Comparison of ENCODE assay signal across 17 cellular contexts in the genomic region with DNA sequence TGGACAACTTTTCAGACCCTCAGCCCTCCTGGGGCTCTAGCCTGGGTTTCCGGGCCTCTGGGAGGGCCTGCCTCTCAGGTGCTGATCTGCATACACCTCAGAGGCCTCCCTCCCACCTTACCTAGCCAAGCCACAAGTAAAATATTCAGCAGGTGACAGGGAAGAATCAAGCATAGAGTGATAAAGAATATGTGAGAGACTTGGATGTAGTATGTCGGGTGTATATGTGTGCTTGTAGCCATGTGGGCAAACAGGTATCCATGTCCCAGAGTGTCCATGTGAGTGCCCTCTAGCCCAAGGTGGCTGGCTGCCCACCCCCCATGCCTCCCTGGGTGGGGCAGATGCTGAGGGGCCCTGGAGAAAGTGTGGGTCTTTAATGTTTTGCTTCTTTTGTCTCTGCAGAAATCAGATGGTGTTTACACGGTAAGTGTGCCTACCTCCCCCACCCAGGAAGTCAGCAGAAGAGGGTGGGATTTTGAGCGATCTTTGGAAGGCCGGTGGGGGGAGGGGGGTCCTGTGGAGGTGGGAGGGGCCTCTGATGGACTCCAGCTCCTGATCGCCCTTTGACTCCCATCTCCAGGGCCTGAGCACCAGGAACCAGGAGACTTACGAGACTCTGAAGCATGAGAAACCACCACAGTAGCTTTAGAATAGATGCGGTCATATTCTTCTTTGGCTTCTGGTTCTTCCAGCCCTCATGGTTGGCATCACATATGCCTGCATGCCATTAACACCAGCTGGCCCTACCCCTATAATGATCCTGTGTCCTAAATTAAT. TPM values are rescaled to one million over a fixed set of nuclear protein-coding genes. Genes with fewer than 3 reads are reported as not detected.
A peak's percentile ranks its signal among the peaks of the same experiment; 100 is the strongest.
DNase-seq lines count a peak whose midpoint lies in the region; ATAC-seq and TF ChIP-seq lines count a peak whose summit lies in the region.
"Had no signal": no experiment of that assay in that cellular context is flagged by ENCODE, and none has a peak within 500 bp of the region (broad histone marks: within the 10 kb centered on the region; RNA-seq: fewer than 3 reads in every experiment).

No MANE protein-coding gene starts in this region.

- no peak overlapping the region for H3K4me3 Mint-ChIP-seq in activated naive CD4-positive, alpha-beta T cell treated with anti-CD3 and anti-CD28 coated beads, Interleukin-2, amount 10 ng/mL, durations not matched to agents 7 days and 5 days
- H3K4me3 Mint-ChIP-seq in activated naive CD8-positive, alpha-beta T cell treated with anti-CD3 and anti-CD28 coated beads for 36 hours: peak overlapping the region; percentile 15
- H3K4me3 Mint-ChIP-seq in naive thymus-derived CD4-positive, alpha-beta T cell: peak overlapping the region in 9 of 10 donors; percentile 21 to 72 (median 65)

- no peak for TF ChIP-seq EP300 in upper lobe of left lung (IDR thresholded peaks at IDR 0.05)

- TF ChIP-seq POLR2A in upper lobe of left lung (IDR thresholded peaks at IDR 0.05) (no peak), vagina (IDR thresholded peaks at IDR 0.05) (no peak)

- no peak for ATAC-seq in naive thymus-derived CD4-positive, alpha-beta T cell
- ATAC-seq in upper lobe of left lung (ENCODE audit: low FRiP score in 2 of 2) (no peak), GM18519 (IDR thresholded peaks at IDR 0.05; ENCODE audit: low FRiP score, unreplicated experiment) (no peak)

- 73 to 74% methylated on average over 8 of the region's 8 CpGs for WGBS in upper lobe of left lung, 2 donors

- H3K36me3 Mint-ChIP-seq in activated naive CD4-positive, alpha-beta T cell treated with anti-CD3 and anti-CD28 coated beads, Interleukin-2, amount 10 ng/mL, durations not matched to agents 7 days and 5 days: peaks cover 16% of the 10 kb centered on the region
- H3K36me3 Mint-ChIP-seq in activated naive CD8-positive, alpha-beta T cell treated with anti-CD3 and anti-CD28 coated beads for 36 hours: peaks cover 16% of the 10 kb centered on the region
- H3K36me3 Mint-ChIP-seq in naive thymus-derived CD4-positive, alpha-beta T cell: peaks cover 0 to 15% (median 10%) of the 10 kb centered on the region in 5 donors

- H3K4me3 ChIP-seq in naive thymus-derived CD4-positive, alpha-beta T cell (ENCODE audit: low read length): peak overlapping the region; percentile 19
- H3K4me3 ChIP-seq in upper lobe of left lung (peak overlapping the region in 2 of 4 donors; percentile 14 to 50), vagina (no peak overlapping the region)

- no peaks in the 10 kb centered on the region for H3K9me3 Mint-ChIP-seq in activated naive CD4-positive, alpha-beta T cell treated with anti-CD3 and anti-CD28 coated beads, Interleukin-2, amount 10 ng/mL, durations not matched to agents 7 days and 5 days
- no peaks in the 10 kb centered on the region for H3K9me3 Mint-ChIP-seq in activated naive CD8-positive, alpha-beta T cell treated with anti-CD3 and anti-CD28 coated beads for 36 hours
- no peaks in the 10 kb centered on the region for H3K9me3 Mint-ChIP-seq in naive thymus-derived CD4-positive, alpha-beta T cell
- H3K9me3 Mint-ChIP-seq: naive B cell had no signal

- no peak for DNase-seq in activated naive CD4-positive, alpha-beta T cell treated with anti-CD3 and anti-CD28 coated beads, Interleukin-2, amount 10 ng/mL, durations not matched to agents 7 days and 5 days
- no peak for DNase-seq in activated naive CD4-positive, alpha-beta T cell treated with anti-CD3 and anti-CD28 coated beads, Interleukin-2, amount 50 U/mL, for 16 hours
- DNase-seq in activated naive CD8-positive, alpha-beta T cell treated with anti-CD3 and anti-CD28 coated beads for 36 hours: no peak
- peak in 3 of 9 donors; percentile 16 to 29 (median 27) for DNase-seq in naive thymus-derived CD4-positive, alpha-beta T cell
- DNase-seq in upper lobe of left lung: no peak
- DNase-seq in middle frontal gyrus (ENCODE audit: extremely low spot score, low spot score): no peak
- no peak for DNase-seq in vagina (ENCODE audit: extremely low spot score in 2 of 2)
- DNase-seq: ACHN; activated CD8-positive, alpha-beta memory T cell treated with anti-CD3 and anti-CD28 coated beads for 24 hours; cerebellar nuclear complex; head of caudate nucleus; naive B cell; NCI-H2081 treated with DMSO at 0.1 percent for 48 hours; T-helper 9 cell had no signal

- H3K27me3 Mint-ChIP-seq in activated naive CD4-positive, alpha-beta T cell treated with anti-CD3 and anti-CD28 coated beads, Interleukin-2, amount 10 ng/mL, durations not matched to agents 7 days and 5 days: peaks cover 5% of the 10 kb centered on the region
- H3K27me3 Mint-ChIP-seq in activated naive CD8-positive, alpha-beta T cell treated with anti-CD3 and anti-CD28 coated beads for 36 hours: no peaks in the 10 kb centered on the region
- H3K27me3 Mint-ChIP-seq in naive thymus-derived CD4-positive, alpha-beta T cell: no peaks in the 10 kb centered on the region

- H3K27ac Mint-ChIP-seq in activated naive CD4-positive, alpha-beta T cell treated with anti-CD3 and anti-CD28 coated beads, Interleukin-2, amount 10 ng/mL, durations not matched to agents 7 days and 5 days: peak overlapping the region; percentile 78
- H3K27ac Mint-ChIP-seq in activated naive CD8-positive, alpha-beta T cell treated with anti-CD3 and anti-CD28 coated beads for 36 hours: peak overlapping the region; percentile 84
- peak overlapping the region; percentile 64 to 99 (median 91) for H3K27ac Mint-ChIP-seq in naive thymus-derived CD4-positive, alpha-beta T cell

- H3K27me3 ChIP-seq in naive thymus-derived CD4-positive, alpha-beta T cell (ENCODE audit: control insufficient read depth in 2 of 2, insufficient read depth in 2 of 2, low read length in 2 of 2): no peaks in the 10 kb centered on the region
- H3K27me3 ChIP-seq in upper lobe of left lung: no peaks in the 10 kb centered on the region
- H3K27me3 ChIP-seq in vagina: no peaks in the 10 kb centered on the region

- peaks cover 0 to 14% (median 4%) of the 10 kb centered on the region in 3 experiments for H3K36me3 ChIP-seq in naive thymus-derived CD4-positive, alpha-beta T cell (ENCODE audit: control insufficient read depth in 2 of 3, insufficient read depth in 3 of 3, low read length in 3 of 3)
- H3K36me3 ChIP-seq in upper lobe of left lung (peaks cover 5 to 19% (median 12%) of the 10 kb centered on the region in 4 donors), vagina (peaks cover under 1 to 13% of the 10 kb centered on the region in 2 donors)

- peaks cover 54% of the 10 kb centered on the region for H3K4me1 Mint-ChIP-seq in activated naive CD4-positive, alpha-beta T cell treated with anti-CD3 and anti-CD28 coated beads, Interleukin-2, amount 10 ng/mL, durations not matched to agents 7 days and 5 days
- peaks cover 53% of the 10 kb centered on the region for H3K4me1 Mint-ChIP-seq in activated naive CD8-positive, alpha-beta T cell treated with anti-CD3 and anti-CD28 coated beads for 36 hours
- peaks cover 31 to 69% (median 60%) of the 10 kb centered on the region in 7 donors for H3K4me1 Mint-ChIP-seq in naive thymus-derived CD4-positive, alpha-beta T cell

- TF ChIP-seq CTCF in upper lobe of left lung (IDR thresholded peaks at IDR 0.05) (no peak), vagina (IDR thresholded peaks at IDR 0.05) (no peak)

- peaks cover 0 to 45% of the 10 kb centered on the region in 2 donors for H3K4me1 ChIP-seq in naive thymus-derived CD4-positive, alpha-beta T cell (ENCODE audit: control insufficient read depth in 2 of 2, insufficient read depth in 2 of 2, low read length in 2 of 2)
- H3K4me1 ChIP-seq in upper lobe of left lung (peaks cover 5 to 13% (median 6%) of the 10 kb centered on the region in 4 donors), vagina (no peaks in the 10 kb centered on the region)

- peak overlapping the region; percentile 52 for H3K27ac ChIP-seq in naive thymus-derived CD4-positive, alpha-beta T cell (ENCODE audit: low read depth, low read length)
- H3K27ac ChIP-seq in upper lobe of left lung (peak overlapping the region in 3 of 4 donors; percentile 88 to 95 (median 93)), vagina (no peak overlapping the region)

- POLR2A ChIA-PET in naive thymus-derived CD4-positive, alpha-beta T cell (lab: Charles Lee): interaction anchor here (1.0 to 16.8 kb wide), 7 partner anchors 8 to 171 kb away, joined by 3 to 508 read pairs (median 8); a partner anchor contains a TSS

- intact Hi-C loops in naive thymus-derived CD4-positive, alpha-beta T cell (cut with micrococcal nuclease): no loop called here
- intact Hi-C loops in vagina (cut with DNase I): no loop called here

- H3K9me3 ChIP-seq in naive thymus-derived CD4-positive, alpha-beta T cell (ENCODE audit: control insufficient read depth in 2 of 3, low read length in 3 of 3): no peaks in the 10 kb centered on the region
- H3K9me3 ChIP-seq in upper lobe of left lung (no peaks in the 10 kb centered on the region), vagina (no peaks in the 10 kb centered on the region)

- CTCF ChIA-PET in activated naive CD4-positive, alpha-beta T cell treated with anti-CD3 and anti-CD28 coated beads, Interleukin-2, amount 10 ng/mL, durations not matched to agents 7 days and 5 days (lab: Charles Lee): interaction anchor here (1.1 to 5.3 kb wide), 8 partner anchors 8 to 163 kb away, joined by 3 to 29 read pairs (median 8); a partner anchor contains a TSS
- CTCF ChIA-PET in naive thymus-derived CD4-positive, alpha-beta T cell (lab: Charles Lee): interaction anchor here (1.1 to 3.8 kb wide), 9 partner anchors 8 to 164 kb away, joined by 3 to 19 read pairs (median 5); a partner anchor contains a TSS

RNA-seq across cellular contexts. Expression of a gene that starts 3.4 kb away (rescaled TPM):
- 1 to 10 TPM; 1.2 to 3.0 TPM for total RNA-seq in activated naive CD8-positive, alpha-beta T cell treated with anti-CD3 and anti-CD28 coated beads for 36 hours
- 100 to 1,000 TPM in 1 of 5 experiments, 10 to 100 TPM in 3, 1 to 10 TPM in 1; 2.6 to 171 (median 14.5) TPM for total RNA-seq in naive thymus-derived CD4-positive, alpha-beta T cell
- polyA plus RNA-seq in naive thymus-derived CD4-positive, alpha-beta T cell: 1 to 10 TPM; 2.7 to 5.1 TPM
- total RNA-seq in upper lobe of left lung: 100 to 1,000 TPM in 5 of 6 donors, 10 to 100 TPM in 1; 75.4 to 233 (median 176) TPM
- total RNA-seq in vagina: 64.8 TPM

RNA-seq across cellular contexts. Expression of a gene that starts 4.9 kb away (rescaled TPM):
- not detected for total RNA-seq in activated naive CD8-positive, alpha-beta T cell treated with anti-CD3 and anti-CD28 coated beads for 36 hours
- total RNA-seq in naive thymus-derived CD4-positive, alpha-beta T cell: not detected
- not detected for polyA plus RNA-seq in naive thymus-derived CD4-positive, alpha-beta T cell
- total RNA-seq in upper lobe of left lung (1 to 10 TPM in 2 of 6 donors, not detected in 4; 2.5 to 3.7 TPM), vagina (not detected)
- total RNA-seq: MCF 10A, sciatic nerve had no signal

RNA-seq across cellular contexts. Expression of a gene that starts 7.4 kb away (rescaled TPM):
- 10 to 100 TPM; 26.3 to 26.4 TPM for total RNA-seq in activated naive CD8-positive, alpha-beta T cell treated with anti-CD3 and anti-CD28 coated beads for 36 hours
- 10 to 100 TPM in 4 of 5 experiments, 1 to 10 TPM in 1; 8.9 to 24.3 (median 11.8) TPM for total RNA-seq in naive thymus-derived CD4-positive, alpha-beta T cell
- polyA plus RNA-seq in naive thymus-derived CD4-positive, alpha-beta T cell: 1 to 10 TPM; 6.0 to 6.4 TPM
- 10 to 100 TPM in 3 of 6 donors, 1 to 10 TPM in 3; 3.1 to 14.4 (median 9.9) TPM for total RNA-seq in upper lobe of left lung
- total RNA-seq in vagina: 15.0 TPM

RNA-seq across cellular contexts. Expression of a gene that starts 16.3 kb away (rescaled TPM):
- 10 to 100 TPM; 87.7 to 95.8 TPM for total RNA-seq in activated naive CD8-positive, alpha-beta T cell treated with anti-CD3 and anti-CD28 coated beads for 36 hours
- total RNA-seq in naive thymus-derived CD4-positive, alpha-beta T cell: 100 to 1,000 TPM in 2 of 5 experiments, 10 to 100 TPM in 3; 64.1 to 131 (median 85.3) TPM
- polyA plus RNA-seq in naive thymus-derived CD4-positive, alpha-beta T cell: 100 to 1,000 TPM in 1 of 2 donors, 10 to 100 TPM in 1; 94.6 to 102 TPM
- total RNA-seq in upper lobe of left lung (100 to 1,000 TPM in 2 of 6 donors, 10 to 100 TPM in 4; 65.7 to 194 (median 84.4) TPM), vagina (104 TPM)

RNA-seq across cellular contexts. Expression of a gene that starts 19.5 kb away (rescaled TPM):
- not detected for total RNA-seq in activated naive CD8-positive, alpha-beta T cell treated with anti-CD3 and anti-CD28 coated beads for 36 hours
- total RNA-seq in naive thymus-derived CD4-positive, alpha-beta T cell: not detected
- polyA plus RNA-seq in naive thymus-derived CD4-positive, alpha-beta T cell: not detected
- total RNA-seq in upper lobe of left lung: not detected
- total RNA-seq in vagina: not detected
- total RNA-seq: MCF 10A, sciatic nerve had no signal
